ENCODE assay signal across 10 cellular contexts in genomic region chr2:102027036-102027702, GRCh38. TPM values are rescaled to one million over a fixed set of nuclear protein-coding genes. Genes with fewer than 3 reads are reported as not detected.
DNase-seq lines count a peak whose midpoint lies in the region; ATAC-seq and TF ChIP-seq lines count a peak whose summit lies in the region.
"Had no signal": no experiment of that assay in that cellular context is flagged by ENCODE, and none has a peak within 500 bp of the region (broad histone marks: within the 10 kb centered on the region; RNA-seq: fewer than 3 reads in every experiment).

No MANE protein-coding gene starts in this region.

- ATAC-seq in left cardiac atrium (peak; percentile 42 to 90), psoas muscle (peak; percentile 36 to 77 (median 72)), GM21526 (IDR thresholded peaks at IDR 0.05; ENCODE audit: low FRiP score, unreplicated experiment) (no peak), HG02970 (IDR thresholded peaks at IDR 0.05; ENCODE audit: low FRiP score, unreplicated experiment) (no peak)
- ATAC-seq: Panc1 had no signal

- 35 to 47% (median 38%) methylated on average over 5 of the region's 5 CpGs for WGBS in psoas muscle, 3 donors

- H3K27ac ChIP-seq in BLaER1 treated with 17β-estradiol and CSF1 and Interleukin-3, amounts not matched to agents 10 nM and 100 nM, result peak overlapping the region in 3 of 11 experiments; percentile 1 to 19 (median 6); a peak in 2 of 22 replicates
- peak overlapping the region; percentile 50 for H3K27ac ChIP-seq in psoas muscle

- intact Hi-C loops in left cardiac atrium (cut with DNase I), result no loop called here
- intact Hi-C loops in psoas muscle (cut with DNase I), result loop anchor here in 1 of 2 donors (10.0 kb wide), 2 partner anchors 328 to 418 kb away; partner anchors contain the start of gene IL18R1

- in situ Hi-C loops in astrocyte of the cerebellum (cut with HindIII; ENCODE audit: low sequenced_read_pairs), result no loop called here

- no peak overlapping the region for H3K4me3 ChIP-seq in BLaER1 treated with 17β-estradiol and CSF1 and Interleukin-3, amounts not matched to agents 10 nM and 100 nM
- H3K4me3 ChIP-seq in astrocyte of the cerebellum (ENCODE audit: low read depth, low read length) (no peak overlapping the region), psoas muscle (no peak overlapping the region)

- H3K27me3 ChIP-seq in BLaER1 treated with 17β-estradiol and CSF1 and Interleukin-3, amounts not matched to agents 10 nM and 100 nM, result no peaks in the 10 kb centered on the region; a peak in 1 of 22 replicates
- no peaks in the 10 kb centered on the region for H3K27me3 ChIP-seq in psoas muscle (ENCODE audit: insufficient read depth in 3 of 3, low read length in 2 of 3)

- TF ChIP-seq CTCF in astrocyte of the cerebellum (IDR thresholded peaks at IDR 0.05; ENCODE audit: low read depth, low read length, missing control alignments) (no peak), psoas muscle (IDR thresholded peaks at IDR 0.05) (no peak)

- peaks cover 43 to 87% (median 57%) of the 10 kb centered on the region in 10 experiments for H3K4me1 ChIP-seq in BLaER1 treated with 17β-estradiol and CSF1 and Interleukin-3, amounts not matched to agents 10 nM and 100 nM
- peaks cover 20% of the 10 kb centered on the region for H3K4me1 ChIP-seq in psoas muscle

- peak; percentile 76 for DNase-seq in astrocyte of the cerebellum (ENCODE audit: low read depth)
- DNase-seq in left cardiac atrium, result no peak
- DNase-seq in psoas muscle, result no peak
- no peak for DNase-seq in activated T-cell treated with anti-CD3 and anti-CD28 coated beads for 4 hours
- no peak for DNase-seq in activated CD4-positive, alpha-beta T cell treated with anti-CD3 and anti-CD28 coated beads, Interleukin-2, amount 50 U/mL, for 4 hours
- DNase-seq: CD4-positive, alpha-beta memory T cell had no signal

- no peaks in the 10 kb centered on the region for H4K20me1 ChIP-seq in BLaER1 treated with 17β-estradiol and CSF1 and Interleukin-3, amounts not matched to agents 10 nM and 100 nM

- peak overlapping the region; percentile 37 to 84 (median 71) for H3K4me2 ChIP-seq in BLaER1 treated with 17β-estradiol and CSF1 and Interleukin-3, amounts not matched to agents 10 nM and 100 nM

- peaks cover 0 to 15% (median 0%) of the 10 kb centered on the region in 11 experiments; a peak in 2 of 22 replicates for H3K36me3 ChIP-seq in BLaER1 treated with 17β-estradiol and CSF1 and Interleukin-3, amounts not matched to agents 10 nM and 100 nM
- no peaks in the 10 kb centered on the region for H3K36me3 ChIP-seq in psoas muscle (ENCODE audit: insufficient read depth in 1 of 2, low read depth in 1 of 2)

- peaks cover 0 to 4% (median 0%) of the 10 kb centered on the region in 11 experiments; a peak in 1 of 22 replicates for H3K9me3 ChIP-seq in BLaER1 treated with 17β-estradiol and CSF1 and Interleukin-3, amounts not matched to agents 10 nM and 100 nM (replicated peaks in 1 of 11)
- no peaks in the 10 kb centered on the region for H3K9me3 ChIP-seq in psoas muscle

- peak overlapping the region in 1 of 11 experiments; percentile 19; a peak in 1 of 22 replicates for H3K9ac ChIP-seq in BLaER1 treated with 17β-estradiol and CSF1 and Interleukin-3, amounts not matched to agents 10 nM and 100 nM

RNA-seq across cellular contexts. Expression of gene IL1R2, which starts 35.4 kb away (rescaled TPM):
- 1 to 10 TPM; 3.9 to 8.3 TPM for total RNA-seq in left cardiac atrium
- total RNA-seq in psoas muscle, result 1 to 10 TPM in 2 of 4 donors, under 1 TPM in 2; 0.41 to 3.1 (median 1.6) TPM
- polyA plus RNA-seq in psoas muscle, result 1 to 10 TPM in 2 of 3 donors, under 1 TPM in 1; 0.86 to 3.4 (median 1.3) TPM
- total RNA-seq: CD4-positive, alpha-beta memory T cell had no signal

Comparison
In these comparisons a context has a peak if more than half of its experiments do, and no peak if none do; other contexts are left out.
1. ATAC-seq: peak in left cardiac atrium (2 of 2) and psoas muscle (4 of 4); none in GM21526 (single experiment) and HG02970 (single experiment).